In genomic region chr5:171250738-171251137, GRCh38 we compare ENCODE assay signal across 30 cellular contexts. TPM values are rescaled to one million over a fixed set of nuclear protein-coding genes. Genes with fewer than 3 reads are reported as not detected.
"Had no signal": no experiment of that assay in that cellular context is flagged by ENCODE, and none has a peak within 500 bp of the region (broad histone marks: within the 10 kb centered on the region; RNA-seq: fewer than 3 reads in every experiment).

No MANE protein-coding gene starts in this region.

- FAIRE-seq: urothelium cell line had no signal

- DNase-seq: stimulated activated CD4-positive, alpha-beta T cell treated with anti-CD3 and anti-CD28 coated beads, Interleukin-2, amount 100 ng/mL, for 48 hours; stimulated activated CD4-positive, alpha-beta T cell treated with anti-CD3 and anti-CD28 coated beads, Interleukin-4, amount 100 ng/mL, for 1 hour; stimulated activated CD4-positive, alpha-beta T cell treated with anti-CD3 and anti-CD28 coated beads, Interleukin-4, amount 100 ng/mL, for 24 hours; stimulated activated CD4-positive, alpha-beta T cell treated with anti-CD3 and anti-CD28 coated beads, Interleukin-4, amount 100 ng/mL, for 4 hours; stimulated activated CD8-positive, alpha-beta memory T cell treated with anti-CD3 and anti-CD28 coated beads, Interleukin-4, amount 100 ng/mL, for 48 hours; stimulated activated naive B cell treated with anti-CD40 and anti-IgM and Interleukin-4, amounts not matched to agents 10 μg/mL and 1 μg/mL and 100 μg/mL, for 72 hours; stimulated activated naive CD4-positive, alpha-beta T cell; stimulated activated naive CD4-positive, alpha-beta T cell treated with Interleukin-2 at 50 U/mL for 16 hours; stimulated activated naive CD8-positive, alpha-beta T cell treated with anti-CD3 and anti-CD28 coated beads, Interleukin-15, amount 100 ng/mL, for 72 hours; stimulated activated naive CD8-positive, alpha-beta T cell treated with anti-CD3 and anti-CD28 coated beads, Interleukin-15, Interleukin-2, amounts not matched to agents 100 U/mL and 50 U/mL, for 24 hours; stomach; substantia nigra; testis; thyroid gland; tibial artery; transverse colon; trophoblast cell; upper lobe of right lung; uterus had no signal

- H3K27ac ChIP-seq: stomach, suprapubic skin, testis, thoracic aorta, thyroid gland, tibial artery, tibial nerve, transverse colon, upper lobe of left lung, upper lobe of right lung, uterus, vagina had no signal

- H3K9me3 ChIP-seq: thyroid gland, upper lobe of right lung, uterus had no signal

- H3K36me3 ChIP-seq: suprapubic skin, thoracic aorta, thyroid gland, tibial artery, tibial nerve, transverse colon, upper lobe of right lung, uterus, vagina had no signal

- H3K4me1 ChIP-seq: stomach, suprapubic skin, testis, thyroid gland, tibial artery, tibial nerve, transverse colon, upper lobe of left lung, upper lobe of right lung, uterus, vagina had no signal

- H3K4me3 ChIP-seq: stomach, suprapubic skin, testis, thoracic aorta, thyroid gland, tibial artery, tibial nerve, transverse colon, upper lobe of left lung, upper lobe of right lung, uterus, vagina had no signal

- H3K27me3 ChIP-seq: stomach, suprapubic skin, testis, thyroid gland, tibial artery, tibial nerve, transverse colon, upper lobe of left lung, upper lobe of right lung, uterus, vagina had no signal

- ATAC-seq: stimulated activated effector memory CD8-positive, alpha-beta T cell treated with anti-CD3 and anti-CD28 coated beads, Interleukin-12 subunit alpha, Interleukin-12 subunit beta, amount 100 ng/mL, for 72 hours; stimulated activated memory B cell treated with anti-CD40 and anti-IgM and Interleukin-4, amounts not matched to agents 10 μg/mL and 1 μg/mL and 100 μg/mL, for 72 hours; stimulated activated naive B cell treated with anti-CD40 and anti-IgM and Interleukin-4, amounts not matched to agents 10 μg/mL and 1 μg/mL and 100 μg/mL, for 72 hours; stimulated activated naive CD8-positive, alpha-beta T cell treated with anti-CD3 and anti-CD28 coated beads, Interleukin-15, amount 100 ng/mL, for 72 hours; stimulated activated naive CD8-positive, alpha-beta T cell treated with anti-CD3 and anti-CD28 coated beads, Interleukin-15, Interleukin-2, amounts not matched to agents 100 U/mL and 50 U/mL, for 24 hours; upper lobe of right lung had no signal

RNA-seq across cellular contexts. Expression of gene TLX3, which starts 58.3 kb away (rescaled TPM):
- total RNA-seq: stomach, subcutaneous adipose tissue, suprapubic skin, temporal lobe, testis, thoracic aorta, thyroid gland, tibial nerve, transverse colon, upper lobe of left lung, upper lobe of right lung, ureter, uterus, vagina had no signal
- polyA plus RNA-seq: stomach had no signal
